Comparison of ENCODE assay signal across 24 cellular contexts in the genomic region with DNA sequence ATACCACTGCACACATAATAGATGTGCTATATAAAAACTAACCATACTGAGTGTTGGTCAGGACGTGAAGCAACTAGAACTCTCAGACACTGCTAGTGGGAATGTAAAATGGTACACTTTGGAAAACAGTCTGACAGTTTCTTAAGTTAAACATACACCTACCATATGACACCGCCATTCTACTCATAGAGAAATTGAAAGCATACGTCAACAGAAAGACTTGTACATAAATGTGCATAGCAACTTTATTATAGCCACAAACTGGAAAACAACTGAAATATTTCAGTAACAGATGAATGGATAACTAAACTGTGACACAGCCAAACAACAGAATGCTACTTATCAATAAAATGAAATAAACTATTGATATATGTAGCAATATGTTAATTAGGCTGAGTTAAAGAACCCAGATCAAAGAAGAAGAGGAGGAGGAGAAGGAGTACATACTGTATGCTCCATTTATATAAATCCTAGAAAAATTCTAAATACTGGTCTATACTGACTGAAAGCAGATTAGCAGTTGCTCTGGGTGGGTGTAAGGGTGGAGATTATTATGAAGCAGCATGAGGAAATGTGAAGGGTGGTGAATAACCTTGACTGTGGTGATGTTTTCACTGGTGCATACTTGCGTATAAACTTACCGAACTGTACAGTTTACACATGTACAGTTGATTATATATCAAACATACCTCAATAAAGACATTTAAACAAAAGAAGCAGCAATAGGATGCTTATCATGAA. TPM values are rescaled to one million over a fixed set of nuclear protein-coding genes. Genes with fewer than 3 reads are reported as not detected.
A peak's percentile ranks its signal among the peaks of the same experiment; 100 is the strongest.
DNase-seq lines count a peak whose midpoint lies in the region; ATAC-seq lines count a peak whose summit lies in the region.
"Had no signal": no experiment of that assay in that cellular context is flagged by ENCODE, and none has a peak within 500 bp of the region (broad histone marks: within the 10 kb centered on the region; RNA-seq: fewer than 3 reads in every experiment).

No MANE protein-coding gene starts in this region.

- H3K27ac Mint-ChIP-seq in activated T-cell treated with anti-CD3 and anti-CD28 coated beads, Interleukin-2, amount 50 U/mL, for 72 hours, result peak overlapping the region; percentile 32
- H3K27ac Mint-ChIP-seq in stimulated activated effector memory CD8-positive, alpha-beta T cell treated with anti-CD3 and anti-CD28 coated beads, Interleukin-12 subunit alpha, Interleukin-12 subunit beta, amount 100 ng/mL, for 72 hours, result no peak overlapping the region

- H3K4me1 Mint-ChIP-seq in activated T-cell treated with anti-CD3 and anti-CD28 coated beads, Interleukin-2, amount 50 U/mL, for 72 hours (ENCODE audit: low read depth), result peaks cover 20% of the 10 kb centered on the region
- peaks cover 23% of the 10 kb centered on the region for H3K4me1 Mint-ChIP-seq in stimulated activated effector memory CD8-positive, alpha-beta T cell treated with anti-CD3 and anti-CD28 coated beads, Interleukin-12 subunit alpha, Interleukin-12 subunit beta, amount 100 ng/mL, for 72 hours

- peaks cover 0 to 2% of the 10 kb centered on the region in 2 donors for H3K9me3 Mint-ChIP-seq in activated T-cell treated with anti-CD3 and anti-CD28 coated beads, Interleukin-2, amount 50 U/mL, for 72 hours
- H3K9me3 Mint-ChIP-seq in stimulated activated effector memory CD8-positive, alpha-beta T cell treated with anti-CD3 and anti-CD28 coated beads, Interleukin-12 subunit alpha, Interleukin-12 subunit beta, amount 100 ng/mL, for 72 hours, result no peaks in the 10 kb centered on the region

- no peak for DNase-seq in activated T-cell treated with anti-CD3 and anti-CD28 coated beads, Interleukin-2, amount 50 U/mL, for 72 hours
- no peak for DNase-seq in activated T-cell treated with anti-CD3 and anti-CD28 coated beads, Interleukin-2, amount 50 U/mL, for 48 hours
- DNase-seq in stimulated activated effector memory CD8-positive, alpha-beta T cell treated with anti-CD3 and anti-CD28 coated beads, Interleukin-12 subunit alpha, Interleukin-12 subunit beta, amount 100 ng/mL, for 72 hours (ENCODE audit: low spot score in 2 of 2), result no peak
- no peak for DNase-seq in GOT3 (lab: John Stamatoyannopoulos, UW)
- no peak for DNase-seq in NCI-H2196 (lab: John Stamatoyannopoulos, UW; ENCODE audit: unreplicated experiment)
- DNase-seq: activated CD8-positive, alpha-beta memory T cell treated with anti-CD3 and anti-CD28 coated beads, Interleukin-2, amount 50 U/mL, for 48 hours; activated gamma-delta T cell; CD8-positive, alpha-beta memory T cell; HCEC 1CT; kidney glomerular epithelial cell; MG63; NCI-H1417 treated with DMSO at 0.1 percent for 48 hours; NCI-H524; PC-3; right lobe of liver; stimulated activated CD4-positive, alpha-beta T cell treated with anti-CD3 and anti-CD28 coated beads, Interleukin-4, amount 100 ng/mL, for 4 hours; stimulated activated naive CD4-positive, alpha-beta T cell treated with Interleukin-2 at 50 U/mL for 16 hours; testis; uterus had no signal

- peak overlapping the region in 1 of 2 donors; percentile 34 for H3K4me3 Mint-ChIP-seq in activated T-cell treated with anti-CD3 and anti-CD28 coated beads, Interleukin-2, amount 50 U/mL, for 72 hours
- no peak overlapping the region for H3K4me3 Mint-ChIP-seq in stimulated activated effector memory CD8-positive, alpha-beta T cell treated with anti-CD3 and anti-CD28 coated beads, Interleukin-12 subunit alpha, Interleukin-12 subunit beta, amount 100 ng/mL, for 72 hours
- H3K4me3 Mint-ChIP-seq: CD8-positive, alpha-beta memory T cell; neural crest cell had no signal

- no peaks in the 10 kb centered on the region for H3K27me3 Mint-ChIP-seq in activated T-cell treated with anti-CD3 and anti-CD28 coated beads, Interleukin-2, amount 50 U/mL, for 72 hours (ENCODE audit: low read depth)

- H3K36me3 Mint-ChIP-seq in activated T-cell treated with anti-CD3 and anti-CD28 coated beads, Interleukin-2, amount 50 U/mL, for 72 hours (ENCODE audit: insufficient read depth in 2 of 2), result peaks cover 0 to 4% of the 10 kb centered on the region in 2 donors
- no peaks in the 10 kb centered on the region for H3K36me3 Mint-ChIP-seq in stimulated activated effector memory CD8-positive, alpha-beta T cell treated with anti-CD3 and anti-CD28 coated beads, Interleukin-12 subunit alpha, Interleukin-12 subunit beta, amount 100 ng/mL, for 72 hours

- ATAC-seq in activated T-cell treated with anti-CD3 and anti-CD28 coated beads, Interleukin-2, amount 50 U/mL, for 72 hours (replicated peaks in 1 of 2), result peak; percentile 37 to 82
- peak; percentile 67 for ATAC-seq in GM21619 (IDR thresholded peaks at IDR 0.05; ENCODE audit: unreplicated experiment)
- ATAC-seq in HG03442 (IDR thresholded peaks at IDR 0.05; ENCODE audit: unreplicated experiment), result peak; percentile 79
- ATAC-seq in stimulated activated effector memory CD8-positive, alpha-beta T cell treated with anti-CD3 and anti-CD28 coated beads, Interleukin-12 subunit alpha, Interleukin-12 subunit beta, amount 100 ng/mL, for 72 hours, result peak; percentile 67
- ATAC-seq in HG03095 (IDR thresholded peaks at IDR 0.05; ENCODE audit: unreplicated experiment), result no peak
- ATAC-seq: PC-3, right lobe of liver, Right ventricle myocardium inferior had no signal

RNA-seq across cellular contexts. Expression of a gene that starts 48.6 kb away (rescaled TPM):
- total RNA-seq in activated T-cell treated with anti-CD3 and anti-CD28 coated beads, Interleukin-2, amount 50 U/mL, for 72 hours, result 10 to 100 TPM; 22.6 to 22.9 TPM
